ENCODE assay signal across 25 cellular contexts in the genomic region with DNA sequence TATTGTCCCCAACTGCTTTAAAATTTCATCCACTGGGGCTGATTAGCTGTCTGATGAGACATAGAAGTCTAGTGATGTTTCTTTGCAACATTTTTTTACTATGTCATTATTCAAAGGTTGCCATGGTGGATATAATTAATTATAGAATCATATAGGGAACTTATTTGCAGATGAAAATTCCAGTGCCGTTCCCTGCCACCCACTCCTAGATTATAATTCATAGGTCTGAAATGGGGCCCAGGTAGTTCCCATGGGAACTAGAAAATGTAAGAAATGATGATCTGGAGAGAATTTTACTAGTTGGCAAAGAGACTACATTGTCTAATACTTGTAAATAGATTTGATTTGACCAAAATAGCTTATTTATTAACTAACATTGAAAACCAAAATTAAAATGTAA.
"Had no signal": no experiment of that assay in that cellular context is flagged by ENCODE, and none has a peak within 500 bp of the region (broad histone marks: within the 10 kb centered on the region; RNA-seq: fewer than 3 reads in every experiment).

No MANE protein-coding gene starts in this region.

- DNase-seq: activated effector memory CD4-positive, alpha-beta T cell treated with anti-CD3 and anti-CD28 coated beads, Interleukin-2, amount 50 U/mL, for 16 hours; activated effector memory CD4-positive, alpha-beta T cell treated with Interleukin-2 at 50 U/mL for 16 hours; activated gamma-delta T cell; activated gamma-delta T cell treated with Interleukin-2 at 50 U/mL for 16 hours; activated naive CD4-positive, alpha-beta T cell; activated naive CD4-positive, alpha-beta T cell treated with anti-CD3 and anti-CD28 coated beads for 36 hours; activated naive CD4-positive, alpha-beta T cell treated with anti-CD3 and anti-CD28 coated beads, Interleukin-2, amount 10 ng/mL, durations not matched to agents 7 days and 5 days; activated naive CD4-positive, alpha-beta T cell treated with anti-CD3 and anti-CD28 coated beads, Interleukin-2, amount 50 U/mL, for 16 hours; activated naive CD4-positive, alpha-beta T cell treated with Interleukin-2 at 50 U/mL for 16 hours; activated naive CD8-positive, alpha-beta T cell treated with anti-CD3 and anti-CD28 coated beads for 36 hours; activated naive CD8-positive, alpha-beta T cell treated with anti-CD3 and anti-CD28 coated beads, Interleukin-2, amount 10 ng/mL, durations not matched to agents 7 days and 5 days; activated naive CD8-positive, alpha-beta T cell treated with anti-CD3 and anti-CD28 coated beads, Interleukin-2, amount 50 U/mL, for 24 hours; activated T-cell treated with anti-CD3 and anti-CD28 coated beads, Interleukin-2, amount 50 U/mL, for 1 hour; activated T-cell treated with anti-CD3 and anti-CD28 coated beads, Interleukin-2, amount 50 U/mL, for 24 hours; activated T-cell treated with anti-CD3 and anti-CD28 coated beads, Interleukin-2, amount 50 U/mL, for 4 hours; activated T-cell treated with anti-CD3 and anti-CD28 coated beads, Interleukin-2, amount 50 U/mL, for 48 hours; activated T-cell treated with anti-CD3 and anti-CD28 coated beads, Interleukin-2, amount 50 U/mL, for 72 hours; adrenal gland; amniotic stem cell; anterior cingulate cortex; aorta; body of pancreas; brain microvascular endothelial cell; central memory CD4-positive, alpha-beta T cell; cerebellar nuclear complex had no signal
